In genomic region chr1:15444476-15445389, GRCh38 we compare ENCODE assay signal across 1 cellular context.
TF ChIP-seq lines count a peak whose summit lies in the region.

No MANE protein-coding gene starts in this region.

TF ChIP-seq in SK-N-SH treated with all-trans-retinoic acid at 6 μM for 48 hours, 23 proteins besides CTCF, POLR2A, EP300 and RAD21 (continued from another document):
- no peak for TF ChIP-seq GLIS3 (CRISPR knock-in tag; IDR thresholded peaks at IDR 0.05)
- TF ChIP-seq TSHZ2 (CRISPR knock-in tag; IDR thresholded peaks at IDR 0.05) = no peak
